In the genomic region with DNA sequence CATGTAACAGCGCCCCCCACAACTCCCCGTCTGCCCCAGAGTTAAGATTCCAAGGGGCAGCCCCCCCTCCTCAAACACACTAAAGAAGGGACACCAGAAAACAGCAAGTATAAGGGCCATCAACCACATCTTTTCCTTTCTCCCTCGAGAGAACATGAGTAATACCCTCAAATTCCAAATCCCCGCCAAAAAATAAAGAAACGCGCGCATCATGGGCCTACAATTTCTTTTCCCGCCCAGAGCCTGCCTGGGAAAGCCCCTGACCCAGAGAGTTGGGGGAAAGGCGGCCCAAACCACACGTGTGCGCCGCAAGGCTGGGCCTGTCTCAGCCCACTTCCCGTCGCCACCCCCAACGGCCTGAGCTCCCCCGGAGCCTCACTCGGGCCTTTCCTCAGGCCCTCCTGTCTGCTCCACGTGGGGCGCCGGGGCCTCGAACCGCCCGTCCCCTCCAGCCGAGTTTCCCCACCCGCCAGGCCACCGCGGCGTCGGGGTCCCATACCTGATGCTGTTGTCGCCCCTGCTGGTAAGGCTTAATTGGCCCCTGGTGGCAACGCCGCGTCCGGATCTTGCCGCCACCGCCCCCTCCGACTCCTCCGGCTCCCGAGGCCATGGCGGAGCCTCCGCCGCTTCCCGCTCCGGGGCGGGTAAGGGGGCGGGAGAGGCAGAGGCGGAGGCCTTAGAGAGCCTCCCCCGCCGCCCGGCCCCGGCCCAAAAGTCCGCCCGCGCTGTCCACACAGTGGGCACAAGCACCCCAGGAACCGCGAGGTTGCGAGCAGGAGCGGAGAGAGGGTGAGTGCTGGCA, we compare ENCODE assay signal across 8 cellular contexts. TPM values are rescaled to one million over a fixed set of nuclear protein-coding genes. Genes with fewer than 3 reads are reported as not detected.
DNase-seq lines count a peak whose midpoint lies in the region; ATAC-seq and TF ChIP-seq lines count a peak whose summit lies in the region.

No MANE protein-coding gene starts in this region.

- POLR2A ChIA-PET in IMR-90 (lab: Charles Lee; ENCODE audit: unreplicated experiment) = interaction anchor here (0.5 kb wide), 1 partner anchor 49 kb away, joined by 3 read pairs; no protein-coding TSS in a partner anchor

- peak overlapping the region; percentile 22; the same call in 1 of the 2 replicates for H3K18ac ChIP-seq in IMR-90 (ENCODE audit: low read depth, low read length)

- H3K4ac ChIP-seq in IMR-90 (ENCODE audit: low read depth, low read length) = peak overlapping the region; percentile 79

- peak overlapping the region; percentile 50 for H3K23ac ChIP-seq in IMR-90 (ENCODE audit: low read depth, low read length)

- 0 out of 3 replicates have a peak overlapping the region, but pooled peaks have one; percentile 7 for H2BK15ac ChIP-seq in IMR-90 (ENCODE audit: low read depth, low read length)

- peak overlapping the region; percentile 73 for H4K91ac ChIP-seq in IMR-90 (ENCODE audit: insufficient read depth, low read depth, low read length)

- peaks cover 0 to 23% of the 10 kb centered on the region in 2 experiments; a peak in 2 of 4 replicates for H3K79me1 ChIP-seq in IMR-90 (ENCODE audit: low read depth in 1 of 2, low read length in 2 of 2)

- no peak for TF ChIP-seq RAD21 in IMR-90 (IDR thresholded peaks at IDR 0.05; ENCODE audit: low read length)

- TF ChIP-seq CTCF in IMR-90 (conservative IDR thresholded peaks at IDR 0.05; ENCODE audit: low read depth, low read length) (0 out of 2 replicates have a peak, but pooled peaks have one; percentile 11), heart right ventricle (IDR thresholded peaks at IDR 0.05) (peak in 2 of 9 donors; percentile 11 to 31)

- peak overlapping the region; percentile 96 for H3K9ac ChIP-seq in IMR-90 (ENCODE audit: low read depth, low read length)
- H3K9ac ChIP-seq in SK-N-MC (ENCODE audit: insufficient read length) = peak overlapping the region; percentile 95
- H3K9ac ChIP-seq in rectal smooth muscle tissue (ENCODE audit: low read length) = peak overlapping the region; percentile 88

- peak overlapping the region; percentile 94 for H3K4me2 ChIP-seq in IMR-90 (ENCODE audit: low read depth, low read length)

- H3K36me3 ChIP-seq in IMR-90 (ENCODE audit: control insufficient read depth, insufficient read depth, low read length) (no peaks in the 10 kb centered on the region), SK-N-MC (ENCODE audit: insufficient read depth, low read length) (no peaks in the 10 kb centered on the region), heart right ventricle (no peaks in the 10 kb centered on the region), rectal smooth muscle tissue (ENCODE audit: control insufficient read depth, insufficient read depth, low read length) (no peaks in the 10 kb centered on the region)

- 0% methylated on average over 13 of the region's 58 CpGs; no CpG with 5 or more reads in 1 of the 2 experiments for WGBS in IMR-90 (ENCODE audit: extremely low coverage in 2 of 2, insufficient read length in 1 of 2), 2 experiments
- 0 to 1% methylated on average over 58 of the region's 58 CpGs for WGBS in heart right ventricle, 2 donors

- H3K36me3 Mint-ChIP-seq in activated naive CD4-positive, alpha-beta T cell treated with anti-CD3 and anti-CD28 coated beads, Interleukin-2, amount 50 U/mL, for 72 hours = peaks cover 23 to 40% of the 10 kb centered on the region in 2 donors

- H3K56ac ChIP-seq in IMR-90 (ENCODE audit: extremely low read depth, insufficient read depth, low read length) = peak overlapping the region; percentile 72

- peaks cover 20% of the 10 kb centered on the region for H4K20me1 ChIP-seq in IMR-90 (ENCODE audit: insufficient read depth, low read length)

- H3K27me3 ChIP-seq in IMR-90 (ENCODE audit: control insufficient read depth, insufficient read depth, low read length) (no peaks in the 10 kb centered on the region), heart right ventricle (no peaks in the 10 kb centered on the region), rectal smooth muscle tissue (ENCODE audit: control insufficient read depth, insufficient read depth, low read length) (no peaks in the 10 kb centered on the region)

- peak overlapping the region; percentile 49; the same call in 1 of the 2 replicates for H2BK120ac ChIP-seq in IMR-90 (ENCODE audit: low read depth, low read length)

- no peak overlapping the region for H2BK20ac ChIP-seq in IMR-90 (ENCODE audit: low read depth, low read length)

- ATAC-seq in GM21528 (IDR thresholded peaks at IDR 0.05; ENCODE audit: low FRiP score, unreplicated experiment) (peak; percentile 60), IMR-90 (ENCODE audit: low read depth) (peak; percentile 43), heart right ventricle (peak; percentile 62 to 83 (median 70))
- ATAC-seq in activated naive CD4-positive, alpha-beta T cell treated with anti-CD3 and anti-CD28 coated beads, Interleukin-2, amount 50 U/mL, for 72 hours = peak; percentile 77

- peak overlapping the region; percentile 83 for H2AK5ac ChIP-seq in IMR-90 (ENCODE audit: low read depth, low read length)

- H3K9me1 ChIP-seq in IMR-90 (ENCODE audit: insufficient read depth, low read length) = 0 out of 2 replicates have a peak, but pooled peaks cover 5% of the 10 kb centered on the region

- H3K27ac Mint-ChIP-seq in activated naive CD4-positive, alpha-beta T cell treated with anti-CD3 and anti-CD28 coated beads, Interleukin-2, amount 50 U/mL, for 72 hours = peak overlapping the region; percentile 98 to 99

- intact Hi-C loops in IMR-90 (cut with micrococcal nuclease) = no loop called here
- intact Hi-C loops in heart right ventricle (cut with DNase I) = loop anchor here in 4 of 10 donors (2.0 to 10.0 kb wide), 4 partner anchors 104 to 449 kb away; partner anchors contain the start of genes FAM8A1 (in 3 of the 4), KDM1B (in 1 of the 4), KIF13A (in 1 of the 4) and TPMT (in 1 of the 4)

- H3K27ac ChIP-seq in IMR-90 (ENCODE audit: insufficient read depth, low read length) (peak overlapping the region; percentile 76), SK-N-MC (peak overlapping the region; percentile 93), heart right ventricle (peak overlapping the region; percentile 94 to 100 (median 99)), rectal smooth muscle tissue (ENCODE audit: low read depth, low read length) (peak overlapping the region; percentile 100)

- H2BK5ac ChIP-seq in IMR-90 (ENCODE audit: low read depth, low read length, poor library complexity, severe bottlenecking) = peak overlapping the region; percentile 58

- CTCF ChIA-PET in IMR-90 (lab: Yijun Ruan, JAX) = interaction anchor here (0.8 kb wide), 1 partner anchor 557 kb away, joined by 3 read pairs; no protein-coding TSS in a partner anchor

- H2AFZ ChIP-seq in IMR-90 (replicated peaks; ENCODE audit: low read length, poor library complexity) = peak overlapping the region; percentile 90

- H3K4me1 ChIP-seq in IMR-90 (ENCODE audit: control insufficient read depth, insufficient read depth, low read length) (peaks cover 5% of the 10 kb centered on the region), heart right ventricle (peaks cover 3 to 55% (median 41%) of the 10 kb centered on the region in 9 donors), rectal smooth muscle tissue (ENCODE audit: control insufficient read depth, insufficient read depth, low read length) (peaks cover 6% of the 10 kb centered on the region)

- peak overlapping the region; percentile 99 for H2AK9ac ChIP-seq in IMR-90 (replicated peaks; ENCODE audit: low read depth, low read length, poor library complexity)

- peak overlapping the region; percentile 61 for H3K4me3 ChIP-seq in IMR-90 (ENCODE audit: insufficient read depth, low read depth, low read length)
- peak overlapping the region; percentile 89 for H3K4me3 ChIP-seq in SK-N-MC
- peak overlapping the region; percentile 71 to 100 (median 96) for H3K4me3 ChIP-seq in heart right ventricle
- H3K4me3 ChIP-seq in rectal smooth muscle tissue (ENCODE audit: low read length) = peak overlapping the region; percentile 84

- peak; percentile 97 for DNase-seq in Daoy (ENCODE audit: low read depth)
- peak; percentile 67 for DNase-seq in IMR-90
- no peak for DNase-seq in SK-N-MC (ENCODE audit: low read depth, low spot score)
- DNase-seq in activated naive CD4-positive, alpha-beta T cell treated with anti-CD3 and anti-CD28 coated beads, Interleukin-2, amount 50 U/mL, for 72 hours (ENCODE audit: low spot score in 2 of 2) = peak; percentile 86 to 93
- peak; percentile 59 to 61 for DNase-seq in heart right ventricle
- no peak for DNase-seq in DMS153 treated with DMSO at 0.1 percent for 48 hours (lab: John Stamatoyannopoulos, UW; ENCODE audit: unreplicated experiment)

- H4K5ac ChIP-seq in IMR-90 (ENCODE audit: low read depth, low read length) = peak overlapping the region; percentile 9; the same call in 1 of the 2 replicates

- BruUV-seq in IMR-90 (replicated peaks; lab: Mats Ljungman, UMichigan) = no TSS peak

- H3K14ac ChIP-seq in IMR-90 (replicated peaks; ENCODE audit: low read depth, low read length) = peak overlapping the region; percentile 81

- H3K9me3 Mint-ChIP-seq in activated naive CD4-positive, alpha-beta T cell treated with anti-CD3 and anti-CD28 coated beads, Interleukin-2, amount 50 U/mL, for 72 hours = no peaks in the 10 kb centered on the region

- dilution Hi-C loops in IMR-90 (cut with HindIII; ENCODE audit: low sequenced_read_pairs, unreplicated experiment) = no loop called here

- in situ Hi-C loops in IMR-90 (cut with MboI; ENCODE audit: low sequenced_read_pairs) = no loop called here

- no peaks in the 10 kb centered on the region for H3K9me3 ChIP-seq in IMR-90 (ENCODE audit: control insufficient read depth, insufficient read depth, low read length)
- H3K9me3 ChIP-seq in SK-N-MC (ENCODE audit: low read depth, low read length) = no peaks in the 10 kb centered on the region
- no peaks in the 10 kb centered on the region for H3K9me3 ChIP-seq in heart right ventricle

- TF ChIP-seq POLR2A in IMR-90 (IDR thresholded peaks at IDR 0.05; ENCODE audit: low read depth, low read length) = no peak

- H4K8ac ChIP-seq in IMR-90 (ENCODE audit: low read depth in 2 of 2, low read length in 2 of 2) = peak overlapping the region; percentile 21 to 58; a peak in 3 of 4 replicates

TF ChIP-seq in IMR-90, 13 proteins besides CTCF, POLR2A, EP300 and RAD21 (continues in another document):
- TF ChIP-seq SMC3 (IDR thresholded peaks at IDR 0.05; ENCODE audit: low read depth, low read length) = no peak

RNA-seq across cellular contexts. Expression of gene NUP153, which starts 0.7 kb away (rescaled TPM):
- 53.9 and 62.9 TPM in 2 replicates for total RNA-seq in Daoy (2014; rRNA removed; shearing (Covaris generic))
- 37.5 and 39.4 TPM in 2 replicates for total RNA-seq in IMR-90 (2012; rRNA removed)
- 17.2 and 17.5 TPM in 2 replicates for polyA plus RNA-seq in IMR-90 (2012; rRNA removed)
- 3.9 and 4.4 TPM in 2 replicates for polyA plus RNA-seq in IMR-90 (2012; cell fraction: cytosol; rRNA removed)
- polyA plus RNA-seq in IMR-90 (2012; cell fraction: nucleus; rRNA removed; ENCODE audit: low replicate concordance) = 9.2 and 32.3 TPM in 2 replicates
- total RNA-seq in activated naive CD4-positive, alpha-beta T cell treated with anti-CD3 and anti-CD28 coated beads, Interleukin-2, amount 50 U/mL, for 72 hours = 10 to 100 TPM; 77.3 to 84.8 TPM
- total RNA-seq in heart right ventricle = 10 to 100 TPM; 20.7 to 30.5 (median 26.0) TPM
- polyA plus RNA-seq in heart right ventricle = 1 to 10 TPM; 5.3 to 6.0 TPM

Comparison
In these comparisons a context has a peak if more than half of its experiments do, and no peak if none do; other contexts are left out.
1. DNase-seq: peak in Daoy (single experiment), IMR-90 (single experiment), activated naive CD4-positive, alpha-beta T cell treated with anti-CD3 and anti-CD28 coated beads, Interleukin-2, amount 50 U/mL, for 72 hours (2 of 2) and heart right ventricle (2 of 2); none in SK-N-MC (single experiment) and DMS153 treated with DMSO at 0.1 percent for 48 hours (single experiment).
2. Peak in every context shown above with its lines, with median percentiles within 50 percentile points of each other: ATAC-seq, H3K27ac ChIP-seq, H3K4me3 ChIP-seq and H3K9ac ChIP-seq.